ENCODE assay signal across 23 cellular contexts in genomic region chr15:90679959-90680358, GRCh38. TPM values are rescaled to one million over a fixed set of nuclear protein-coding genes. Genes with fewer than 3 reads are reported as not detected.
A peak's percentile ranks its signal among the peaks of the same experiment; 100 is the strongest.
DNase-seq lines count a peak whose midpoint lies in the region; ATAC-seq and TF ChIP-seq lines count a peak whose summit lies in the region.
"Had no signal": no experiment of that assay in that cellular context is flagged by ENCODE, and none has a peak within 500 bp of the region (broad histone marks: within the 10 kb centered on the region; RNA-seq: fewer than 3 reads in every experiment).

No MANE protein-coding gene starts in this region.

- no peaks in the 10 kb centered on the region for H3K4me1 ChIP-seq in upper lobe of right lung
- H3K4me1 ChIP-seq: right lobe of liver had no signal

- POLR2A ChIA-PET in MCF 10A (lab: Yijun Ruan, JAX), result interaction anchor here (0.7 to 6.4 kb wide), 2 partner anchors 13 to 81 kb away, joined by 3 to 31 read pairs; no protein-coding TSS in a partner anchor

- no peaks in the 10 kb centered on the region for H3K36me3 ChIP-seq in upper lobe of right lung
- H3K36me3 ChIP-seq: BLaER1 treated with 17β-estradiol and CSF1 and Interleukin-3, amounts not matched to agents 10 nM and 100 nM; ovary; right lobe of liver had no signal

- BruUV-seq in MCF 10A (replicated peaks; lab: Mats Ljungman, UMichigan), result no TSS peak

- no peaks in the 10 kb centered on the region for H3K36me3 Mint-ChIP-seq in activated naive CD4-positive, alpha-beta T cell treated with anti-CD3 and anti-CD28 coated beads for 36 hours (ENCODE audit: low read depth)
- no peaks in the 10 kb centered on the region for H3K36me3 Mint-ChIP-seq in MCF 10A (ENCODE audit: insufficient read depth, unreplicated experiment)
- H3K36me3 Mint-ChIP-seq in mesothelial cell of epicardium, result peaks cover 5% of the 10 kb centered on the region
- H3K36me3 Mint-ChIP-seq: naive B cell had no signal

- ATAC-seq in upper lobe of right lung, result no peak
- no peak for ATAC-seq in GM19023 (IDR thresholded peaks at IDR 0.05; ENCODE audit: unreplicated experiment)
- ATAC-seq in GM18870 (IDR thresholded peaks at IDR 0.05; ENCODE audit: unreplicated experiment), result no peak

- H3K4me3 Mint-ChIP-seq in activated naive CD4-positive, alpha-beta T cell treated with anti-CD3 and anti-CD28 coated beads for 36 hours, result no peak overlapping the region
- peak overlapping the region; percentile 39 for H3K4me3 Mint-ChIP-seq in MCF 10A (ENCODE audit: unreplicated experiment)
- H3K4me3 Mint-ChIP-seq in mesothelial cell of epicardium, result no peak overlapping the region
- H3K4me3 Mint-ChIP-seq: activated CD8-positive, alpha-beta T cell treated with anti-CD3 and anti-CD28 coated beads for 36 hours; naive B cell; stimulated activated naive CD8-positive, alpha-beta T cell treated with anti-CD3 and anti-CD28 coated beads, Interleukin-15, Interleukin-2, amounts not matched to agents 100 ng/mL and 50 ng/mL, for 24 hours had no signal

- TF ChIP-seq CTCF in MCF 10A (IDR thresholded peaks at IDR 0.05; ENCODE audit: unreplicated experiment) (no peak), mesothelial cell of epicardium (IDR thresholded peaks at IDR 0.05; ENCODE audit: unreplicated experiment) (no peak), upper lobe of right lung (IDR thresholded peaks at IDR 0.05) (no peak)

- no peak for DNase-seq in activated naive CD4-positive, alpha-beta T cell treated with anti-CD3 and anti-CD28 coated beads for 36 hours
- DNase-seq in activated naive CD4-positive, alpha-beta T cell treated with Interleukin-2 at 50 U/mL for 16 hours, result no peak
- DNase-seq in MCF 10A (ENCODE audit: unreplicated experiment), result peak; percentile 59
- no peak for DNase-seq in mesothelial cell of epicardium (ENCODE audit: low spot score in 2 of 2, unreplicated experiment in 2 of 2)
- no peak for DNase-seq in upper lobe of right lung
- DNase-seq in NCI-H1694 (lab: John Stamatoyannopoulos, UW), result no peak
- DNase-seq: activated CD8-positive, alpha-beta T cell treated with anti-CD3 and anti-CD28 coated beads for 36 hours; activated T-cell treated with anti-CD3 and anti-CD28 coated beads, Interleukin-2, amount 50 U/mL, for 48 hours; central memory CD4-positive, alpha-beta T cell; head of caudate nucleus; naive B cell; NCI-H1105 treated with DMSO at 0.1 percent for 48 hours; NCI-H526; ovary; right lobe of liver; SHP77; stimulated activated CD4-positive, alpha-beta T cell treated with anti-CD3 and anti-CD28 coated beads, Interleukin-2, amount 100 ng/mL, for 24 hours; T-helper 2 cell had no signal

- no peaks in the 10 kb centered on the region for H3K27me3 Mint-ChIP-seq in activated naive CD4-positive, alpha-beta T cell treated with anti-CD3 and anti-CD28 coated beads for 36 hours (ENCODE audit: low read depth)
- no peaks in the 10 kb centered on the region for H3K27me3 Mint-ChIP-seq in MCF 10A (ENCODE audit: insufficient read depth, unreplicated experiment)
- H3K27me3 Mint-ChIP-seq in mesothelial cell of epicardium (ENCODE audit: low read depth), result no peaks in the 10 kb centered on the region
- H3K27me3 Mint-ChIP-seq: activated CD8-positive, alpha-beta T cell treated with anti-CD3 and anti-CD28 coated beads for 36 hours; stimulated activated naive CD8-positive, alpha-beta T cell treated with anti-CD3 and anti-CD28 coated beads, Interleukin-15, Interleukin-2, amounts not matched to agents 100 ng/mL and 50 ng/mL, for 24 hours had no signal

- no peaks in the 10 kb centered on the region for H3K9me3 Mint-ChIP-seq in activated naive CD4-positive, alpha-beta T cell treated with anti-CD3 and anti-CD28 coated beads for 36 hours
- H3K9me3 Mint-ChIP-seq in MCF 10A (ENCODE audit: unreplicated experiment) (no peaks in the 10 kb centered on the region), mesothelial cell of epicardium (peaks cover 4% of the 10 kb centered on the region)
- H3K9me3 Mint-ChIP-seq: naive B cell; stimulated activated naive CD8-positive, alpha-beta T cell treated with anti-CD3 and anti-CD28 coated beads, Interleukin-15, Interleukin-2, amounts not matched to agents 100 ng/mL and 50 ng/mL, for 24 hours had no signal

- H3K27ac ChIP-seq in upper lobe of right lung, result peak overlapping the region; percentile 26
- H3K27ac ChIP-seq: BLaER1 treated with 17β-estradiol and CSF1 and Interleukin-3, amounts not matched to agents 10 nM and 100 nM; ovary; right lobe of liver had no signal

- CTCF ChIA-PET in activated naive CD4-positive, alpha-beta T cell treated with anti-CD3 and anti-CD28 coated beads for 36 hours (lab: Charles Lee), result interaction anchor here (3.9 kb wide), 1 partner anchor 32 kb away, joined by 23 read pairs; no protein-coding TSS in a partner anchor
- CTCF ChIA-PET in MCF 10A (lab: Yijun Ruan, JAX), result interaction anchor here (1.1 kb wide), 2 partner anchors 12 to 13 kb away, joined by 3 read pairs; no protein-coding TSS in a partner anchor

- H3K4me3 ChIP-seq in upper lobe of right lung, result no peak overlapping the region
- H3K4me3 ChIP-seq: BLaER1 treated with 17β-estradiol and CSF1 and Interleukin-3, amounts not matched to agents 10 nM and 100 nM; lung; ovary; right lobe of liver had no signal

- no peaks in the 10 kb centered on the region for H3K27me3 ChIP-seq in upper lobe of right lung
- H3K27me3 ChIP-seq: BLaER1 treated with 17β-estradiol and CSF1 and Interleukin-3, amounts not matched to agents 10 nM and 100 nM; ovary; right lobe of liver had no signal

- peak overlapping the region; percentile 28 for H3K27ac Mint-ChIP-seq in activated naive CD4-positive, alpha-beta T cell treated with anti-CD3 and anti-CD28 coated beads for 36 hours
- H3K27ac Mint-ChIP-seq in MCF 10A (ENCODE audit: low read depth, unreplicated experiment), result peak overlapping the region; percentile 90
- H3K27ac Mint-ChIP-seq in mesothelial cell of epicardium, result peak overlapping the region; percentile 78
- H3K27ac Mint-ChIP-seq: activated CD8-positive, alpha-beta T cell treated with anti-CD3 and anti-CD28 coated beads for 36 hours; stimulated activated naive CD8-positive, alpha-beta T cell treated with anti-CD3 and anti-CD28 coated beads, Interleukin-15, Interleukin-2, amounts not matched to agents 100 ng/mL and 50 ng/mL, for 24 hours had no signal

- H3K9me3 ChIP-seq in upper lobe of right lung, result no peaks in the 10 kb centered on the region
- H3K9me3 ChIP-seq: BLaER1 treated with 17β-estradiol and CSF1 and Interleukin-3, amounts not matched to agents 10 nM and 100 nM; ovary; right lobe of liver had no signal

- intact Hi-C loops in activated naive CD4-positive, alpha-beta T cell treated with anti-CD3 and anti-CD28 coated beads for 36 hours (cut with micrococcal nuclease), result loop anchor here (5.0 to 10.0 kb wide), 2 partner anchors 115 to 278 kb away; no protein-coding TSS in a partner anchor
- intact Hi-C loops in MCF 10A (cut with micrococcal nuclease), result loop anchor here (1.0 kb wide), 1 partner anchor 20 kb away; no protein-coding TSS in a partner anchor
- intact Hi-C loops in upper lobe of right lung (cut with DNase I), result no loop called here

- H3K4me1 Mint-ChIP-seq in activated naive CD4-positive, alpha-beta T cell treated with anti-CD3 and anti-CD28 coated beads for 36 hours (ENCODE audit: low read depth), result peaks cover 39% of the 10 kb centered on the region
- H3K4me1 Mint-ChIP-seq in MCF 10A (ENCODE audit: insufficient read depth, unreplicated experiment), result peaks cover 26% of the 10 kb centered on the region
- peaks cover 17% of the 10 kb centered on the region for H3K4me1 Mint-ChIP-seq in mesothelial cell of epicardium

RNA-seq across cellular contexts. Expression of gene BLM, which starts 37.2 kb away (rescaled TPM):
- 10 to 100 TPM; 62.9 to 70.4 TPM for total RNA-seq in activated naive CD4-positive, alpha-beta T cell treated with anti-CD3 and anti-CD28 coated beads for 36 hours
- total RNA-seq in MCF 10A (2022), result 2.8 and 5.2 TPM in 2 replicates
- total RNA-seq in mesothelial cell of epicardium, result 11.2 to 13.4 TPM (median 12.9 TPM) in 3 replicates
- 1.5 TPM for total RNA-seq in upper lobe of right lung

Comparison
In these comparisons a context has a peak if more than half of its experiments do, and no peak if none do; other contexts are left out.
1. H3K27ac Mint-ChIP-seq: peak in every context shown above with its lines; median percentile 90 in MCF 10A; 78 in mesothelial cell of epicardium; 28 in activated naive CD4-positive, alpha-beta T cell treated with anti-CD3 and anti-CD28 coated beads for 36 hours.